In genomic region chr5:144104086-144104485, GRCh38 we compare ENCODE assay signal across 22 cellular contexts.
"Had no signal": no experiment of that assay in that cellular context is flagged by ENCODE, and none has a peak within 500 bp of the region (broad histone marks: within the 10 kb centered on the region; RNA-seq: fewer than 3 reads in every experiment).

No MANE protein-coding gene starts in this region.

- DNase-seq: activated B cell treated with CpG ODN at 0.5 μM for 24 hours; activated CD4-positive, alpha-beta T cell treated with anti-CD3 and anti-CD28 coated beads for 36 hours; activated CD4-positive, alpha-beta T cell treated with anti-CD3 and anti-CD28 coated beads, Interleukin-2, amount 50 U/mL, for 4 hours; activated CD8-positive, alpha-beta memory T cell treated with anti-CD3 and anti-CD28 coated beads for 24 hours; activated CD8-positive, alpha-beta memory T cell treated with anti-CD3 and anti-CD28 coated beads, Interleukin-2, amount 50 U/mL, for 4 hours; activated effector memory CD4-positive, alpha-beta T cell treated with Interleukin-2 at 50 U/mL for 16 hours; activated naive CD4-positive, alpha-beta T cell treated with anti-CD3 and anti-CD28 coated beads, Interleukin-2, amount 10 ng/mL, durations not matched to agents 7 days and 5 days; activated T-cell treated with anti-CD3 and anti-CD28 coated beads, Interleukin-2, amount 50 U/mL, for 48 hours; amygdala; cortex of kidney; heart left ventricle; left cardiac atrium; midbrain; natural killer cell; spleen; stimulated activated CD4-positive, alpha-beta T cell treated with anti-CD3 and anti-CD28 coated beads, Interleukin-4, amount 100 ng/mL, for 1 hour; stimulated activated naive CD4-positive, alpha-beta T cell treated with Interleukin-2 at 50 U/mL for 16 hours had no signal

- H3K27ac ChIP-seq: epithelial cell of prostate, heart left ventricle, spleen, thoracic aorta, vagina had no signal

- H3K27me3 Mint-ChIP-seq: activated CD4-positive, alpha-beta T cell treated with anti-CD3 and anti-CD28 coated beads for 36 hours; progenitor cell of endocrine pancreas; type B pancreatic cell had no signal

- H3K27ac Mint-ChIP-seq: activated B cell treated with CpG ODN at 0.5 μM for 24 hours; activated CD4-positive, alpha-beta T cell treated with anti-CD3 and anti-CD28 coated beads for 36 hours; activated naive CD4-positive, alpha-beta T cell treated with anti-CD3 and anti-CD28 coated beads, Interleukin-2, amount 10 ng/mL, durations not matched to agents 7 days and 5 days; natural killer cell; progenitor cell of endocrine pancreas; type B pancreatic cell had no signal

- ATAC-seq: activated CD4-positive, alpha-beta T cell treated with anti-CD3 and anti-CD28 coated beads for 36 hours; heart left ventricle; left cardiac atrium; natural killer cell had no signal

- H3K9me3 ChIP-seq: heart left ventricle, spleen, thoracic aorta, vagina had no signal

- H3K9me3 Mint-ChIP-seq: activated B cell treated with CpG ODN at 0.5 μM for 24 hours; activated naive CD4-positive, alpha-beta T cell treated with anti-CD3 and anti-CD28 coated beads, Interleukin-2, amount 10 ng/mL, durations not matched to agents 7 days and 5 days; natural killer cell; type B pancreatic cell had no signal

- H3K36me3 Mint-ChIP-seq: activated naive CD4-positive, alpha-beta T cell treated with anti-CD3 and anti-CD28 coated beads, Interleukin-2, amount 10 ng/mL, durations not matched to agents 7 days and 5 days; natural killer cell; type B pancreatic cell had no signal

- H3K36me3 ChIP-seq: heart left ventricle, spleen, thoracic aorta, vagina had no signal

- H3K4me1 Mint-ChIP-seq: activated B cell treated with CpG ODN at 0.5 μM for 24 hours; activated CD4-positive, alpha-beta T cell treated with anti-CD3 and anti-CD28 coated beads for 36 hours; activated naive CD4-positive, alpha-beta T cell treated with anti-CD3 and anti-CD28 coated beads, Interleukin-2, amount 10 ng/mL, durations not matched to agents 7 days and 5 days; natural killer cell had no signal

- H3K4me1 ChIP-seq: spleen, vagina had no signal

- H3K4me3 ChIP-seq: heart left ventricle, spleen, thoracic aorta, vagina had no signal

- H3K4me3 Mint-ChIP-seq: activated B cell treated with CpG ODN at 0.5 μM for 24 hours; activated CD4-positive, alpha-beta T cell treated with anti-CD3 and anti-CD28 coated beads for 36 hours; activated naive CD4-positive, alpha-beta T cell treated with anti-CD3 and anti-CD28 coated beads, Interleukin-2, amount 10 ng/mL, durations not matched to agents 7 days and 5 days; natural killer cell; type B pancreatic cell had no signal

- H3K27me3 ChIP-seq: heart left ventricle, spleen, vagina had no signal
